Comparison of ENCODE assay signal across 9 cellular contexts in the genomic region with DNA sequence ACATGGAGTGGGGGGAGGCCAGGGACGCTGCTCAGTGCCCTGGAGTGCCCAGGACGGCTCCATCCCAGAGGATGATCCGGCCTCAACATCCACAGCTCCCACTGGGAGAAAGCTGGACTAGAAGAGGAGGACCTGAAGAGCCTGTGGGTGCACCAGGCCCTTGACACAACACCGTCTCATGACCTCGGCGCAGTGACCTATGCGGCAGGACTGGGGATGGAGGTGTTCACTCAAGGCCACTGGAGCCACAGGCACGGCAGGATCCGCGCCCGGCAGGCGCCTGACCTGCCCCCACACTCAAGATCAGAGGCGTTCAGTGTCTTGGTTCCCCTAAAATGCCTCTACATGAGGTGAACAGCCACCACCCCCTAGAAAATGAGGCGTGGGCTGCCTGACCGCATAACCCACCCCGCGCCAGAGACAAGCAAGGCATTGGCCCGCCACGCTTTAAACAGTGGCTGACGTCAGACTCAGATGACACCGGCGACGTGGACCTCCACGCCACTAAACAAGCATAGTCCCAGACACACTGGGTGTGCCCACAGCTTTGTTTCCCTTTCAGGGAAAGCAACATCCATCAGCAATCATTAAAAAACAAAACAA. TPM values are rescaled to one million over a fixed set of nuclear protein-coding genes. Genes with fewer than 3 reads are reported as not detected.
A peak's percentile ranks its signal among the peaks of the same experiment; 100 is the strongest.
DNase-seq lines count a peak whose midpoint lies in the region; ATAC-seq and TF ChIP-seq lines count a peak whose summit lies in the region.
"Had no signal": no experiment of that assay in that cellular context is flagged by ENCODE, and none has a peak within 500 bp of the region (broad histone marks: within the 10 kb centered on the region; RNA-seq: fewer than 3 reads in every experiment).

No MANE protein-coding gene starts in this region.

- H3K27me3 ChIP-seq in tibial nerve = no peaks in the 10 kb centered on the region

- peaks cover 0 to 84% (median 31%) of the 10 kb centered on the region in 4 donors for H3K4me1 ChIP-seq in tibial nerve

- 85 to 86% methylated on average over 17 to 20 of the region's 24 CpGs for WGBS in tibial nerve, 2 donors

- peak overlapping the region; percentile 67 for H3K4me3 Mint-ChIP-seq in activated naive CD4-positive, alpha-beta T cell treated with anti-CD3 and anti-CD28 coated beads, Interleukin-2, amount 10 ng/mL, durations not matched to agents 7 days and 5 days
- peak overlapping the region; percentile 74 for H3K4me3 Mint-ChIP-seq in dendritic cell treated with granulocyte-macrophage colony-stimulating factor and Interleukin-4, amounts not matched to agents 40 ng/mL and 50 ng/mL, for 4 days

- no peak for ATAC-seq in GM21381 (IDR thresholded peaks at IDR 0.05; ENCODE audit: unreplicated experiment)

- H3K9me3 Mint-ChIP-seq in activated naive CD4-positive, alpha-beta T cell treated with anti-CD3 and anti-CD28 coated beads, Interleukin-2, amount 10 ng/mL, durations not matched to agents 7 days and 5 days = no peaks in the 10 kb centered on the region
- H3K9me3 Mint-ChIP-seq in dendritic cell treated with granulocyte-macrophage colony-stimulating factor and Interleukin-4, amounts not matched to agents 40 ng/mL and 50 ng/mL, for 4 days = no peaks in the 10 kb centered on the region

- TF ChIP-seq CTCF in tibial nerve (IDR thresholded peaks at IDR 0.05) = no peak

- H3K4me3 ChIP-seq in tibial nerve = peak overlapping the region in 1 of 4 donors; percentile 41

- DNase-seq in activated naive CD4-positive, alpha-beta T cell treated with anti-CD3 and anti-CD28 coated beads, Interleukin-2, amount 10 ng/mL, durations not matched to agents 7 days and 5 days = no peak
- DNase-seq in activated naive CD4-positive, alpha-beta T cell treated with anti-CD3 and anti-CD28 coated beads, Interleukin-2, amount 50 U/mL, for 16 hours = no peak
- DNase-seq in myocyte (ENCODE audit: low read depth) (peak; percentile 46), tibial nerve (ENCODE audit: low spot score in 2 of 2) (no peak), NCI-H524 treated with DMSO at 0.1 percent for 48 hours (lab: John Stamatoyannopoulos, UW) (no peak), GF-D8 (lab: John Stamatoyannopoulos, UW) (no peak)

- intact Hi-C loops in dendritic cell treated with granulocyte-macrophage colony-stimulating factor and Interleukin-4, amounts not matched to agents 40 ng/mL and 50 ng/mL, for 4 days (cut with micrococcal nuclease) = loop anchor here (1.0 kb wide), 1 partner anchor 8 kb away; a partner anchor contains a TSS

- TF ChIP-seq EP300 in tibial nerve (IDR thresholded peaks at IDR 0.05) = no peak

- H3K27ac ChIP-seq in tibial nerve = peak overlapping the region; percentile 38 to 92 (median 82)
- H3K27ac ChIP-seq: HL-60 had no signal

- H3K9me3 ChIP-seq in tibial nerve = no peaks in the 10 kb centered on the region

- peaks cover 10% of the 10 kb centered on the region for H3K36me3 Mint-ChIP-seq in activated naive CD4-positive, alpha-beta T cell treated with anti-CD3 and anti-CD28 coated beads, Interleukin-2, amount 10 ng/mL, durations not matched to agents 7 days and 5 days
- H3K36me3 Mint-ChIP-seq in dendritic cell treated with granulocyte-macrophage colony-stimulating factor and Interleukin-4, amounts not matched to agents 40 ng/mL and 50 ng/mL, for 4 days (ENCODE audit: low read depth) = peaks cover 56% of the 10 kb centered on the region

- no peaks in the 10 kb centered on the region for H3K27me3 Mint-ChIP-seq in activated naive CD4-positive, alpha-beta T cell treated with anti-CD3 and anti-CD28 coated beads, Interleukin-2, amount 10 ng/mL, durations not matched to agents 7 days and 5 days
- no peaks in the 10 kb centered on the region for H3K27me3 Mint-ChIP-seq in dendritic cell treated with granulocyte-macrophage colony-stimulating factor and Interleukin-4, amounts not matched to agents 40 ng/mL and 50 ng/mL, for 4 days

- peak overlapping the region; percentile 91 for H3K27ac Mint-ChIP-seq in activated naive CD4-positive, alpha-beta T cell treated with anti-CD3 and anti-CD28 coated beads, Interleukin-2, amount 10 ng/mL, durations not matched to agents 7 days and 5 days
- peak overlapping the region; percentile 93 for H3K27ac Mint-ChIP-seq in dendritic cell treated with granulocyte-macrophage colony-stimulating factor and Interleukin-4, amounts not matched to agents 40 ng/mL and 50 ng/mL, for 4 days

- H3K36me3 ChIP-seq in tibial nerve = peaks cover 0 to 26% (median 0%) of the 10 kb centered on the region in 3 donors

- CTCF ChIA-PET in activated naive CD4-positive, alpha-beta T cell treated with anti-CD3 and anti-CD28 coated beads, Interleukin-2, amount 10 ng/mL, durations not matched to agents 7 days and 5 days (lab: Charles Lee) = interaction anchor here (1.4 kb wide), 1 partner anchor 127 kb away, joined by 4 read pairs; no protein-coding TSS in a partner anchor

- no peak for TF ChIP-seq POLR2A in tibial nerve (IDR thresholded peaks at IDR 0.05)

- H3K4me1 Mint-ChIP-seq in activated naive CD4-positive, alpha-beta T cell treated with anti-CD3 and anti-CD28 coated beads, Interleukin-2, amount 10 ng/mL, durations not matched to agents 7 days and 5 days = peaks cover 33% of the 10 kb centered on the region
- H3K4me1 Mint-ChIP-seq in dendritic cell treated with granulocyte-macrophage colony-stimulating factor and Interleukin-4, amounts not matched to agents 40 ng/mL and 50 ng/mL, for 4 days (ENCODE audit: low read depth) = peaks cover 70% of the 10 kb centered on the region

RNA-seq across cellular contexts. Expression of a gene that starts 8.0 kb away (rescaled TPM):
- total RNA-seq in myocyte (82.5 and 99.4 TPM in 2 replicates), tibial nerve (10 to 100 TPM; 40.2 to 47.6 (median 44.9) TPM)
- polyA plus RNA-seq in myocyte (2012) = 88.8 TPM

RNA-seq across cellular contexts. Expression of a gene that starts 10.2 kb away (rescaled TPM):
- total RNA-seq in myocyte (102 and 142 TPM in 2 replicates), tibial nerve (10 to 100 TPM; 35.8 to 91.8 (median 42.9) TPM)
- 63.3 TPM for polyA plus RNA-seq in myocyte (2012)

RNA-seq across cellular contexts. Expression of a gene that starts 35.2 kb away (rescaled TPM):
- total RNA-seq in myocyte (35.5 and 41.8 TPM in 2 replicates), tibial nerve (10 to 100 TPM; 29.8 to 42.5 (median 36.2) TPM)
- 44.2 TPM for polyA plus RNA-seq in myocyte (2012)

RNA-seq across cellular contexts. Expression of a gene that starts 44.6 kb away (rescaled TPM):
- 6.5 and 6.8 TPM in 2 replicates for total RNA-seq in myocyte
- 3.7 TPM for polyA plus RNA-seq in myocyte (2012)
- 1 to 10 TPM; 4.4 to 9.0 (median 6.7) TPM for total RNA-seq in tibial nerve

RNA-seq across cellular contexts. Expression of a gene that starts 53.9 kb away (rescaled TPM):
- 4.2 and 4.5 TPM in 2 replicates for total RNA-seq in myocyte
- polyA plus RNA-seq in myocyte (2012) = 13.3 TPM
- under 1 TPM in 3 of 4 donors, not detected in 1; 0.59 to 0.90 (median 0.87) TPM for total RNA-seq in tibial nerve
